In genomic region chr1:77230051-77230450, GRCh38 we compare ENCODE assay signal across 1 cellular context.
A peak's percentile ranks its signal among the peaks of the same experiment; 100 is the strongest.
TF ChIP-seq lines count a peak whose summit lies in the region.

No MANE protein-coding gene starts in this region.

TF ChIP-seq in A549, 52 proteins besides CTCF, POLR2A, EP300 and RAD21 (continued from another document):
- no peak for TF ChIP-seq FOSL2 (IDR thresholded peaks at IDR 0.05)
- TF ChIP-seq FOSL2 (CRISPR knock-in tag; IDR thresholded peaks at IDR 0.05), result 0 out of 2 replicates have a peak, but pooled peaks have one; percentile 24
- no peak for TF ChIP-seq POLR2AphosphoS2 (conservative IDR thresholded peaks at IDR 0.05; ENCODE audit: low read length)
- no peak for TF ChIP-seq KDM5A (IDR thresholded peaks at IDR 0.05)
- TF ChIP-seq JUNB (IDR thresholded peaks at IDR 0.05), result peak; percentile 20; the same call in 1 of the 2 replicates
- no peak for TF ChIP-seq EHF (CRISPR knock-in tag; IDR thresholded peaks at IDR 0.05)
- TF ChIP-seq ESRRA (IDR thresholded peaks at IDR 0.05; ENCODE audit: borderline replicate concordance, low read length), result no peak
